6 cellular contexts compared by ENCODE assay signal in genomic region chr2:159745237-159745636, GRCh38. TPM values are rescaled to one million over a fixed set of nuclear protein-coding genes. Genes with fewer than 3 reads are reported as not detected.
DNase-seq lines count a peak whose midpoint lies in the region; ATAC-seq, FAIRE-seq and TF ChIP-seq lines count a peak whose summit lies in the region.
"Not testable (repeated sequence)": the region's sequence is repeated elsewhere in the genome, so short reads cannot be mapped to it uniquely, and the experiment has no call there.

No MANE protein-coding gene starts in this region.

- TF ChIP-seq CTCF in endothelial cell of umbilical vein (IDR thresholded peaks at IDR 0.05; ENCODE audit: extremely low read depth in 1 of 2, insufficient read depth in 1 of 2, low read depth in 1 of 2, low read length in 2 of 2); heart right ventricle (IDR thresholded peaks at IDR 0.05); natural killer cell (IDR thresholded peaks at IDR 0.05); osteocyte (IDR thresholded peaks at IDR 0.05): not testable (repeated sequence)

- FAIRE-seq in endothelial cell of umbilical vein (lab: Jason Lieb, UNC): not testable (repeated sequence)

- not testable (repeated sequence) for H3K27ac ChIP-seq in endothelial cell of umbilical vein (ENCODE audit: insufficient read depth, low read depth, low read length)
- H3K27ac ChIP-seq in heart right ventricle (peak overlapping the region in 7 of 10 donors; percentile 36 to 69 (median 64)), right cardiac atrium (ENCODE audit: low read length) (peak overlapping the region; percentile 58)

- not testable (repeated sequence) for H3K9me3 Mint-ChIP-seq in activated naive CD8-positive, alpha-beta T cell treated with anti-CD3 and anti-CD28 coated beads for 36 hours; natural killer cell; osteocyte (ENCODE audit: unreplicated experiment)

- not testable (repeated sequence) for BruUV-seq in endothelial cell of umbilical vein (replicated peaks; lab: Mats Ljungman, UMichigan)

- CTCF ChIA-PET in endothelial cell of umbilical vein (lab: Charles Lee): not testable (repeated sequence)

- peaks cover 82% of the 10 kb centered on the region for H3K79me2 ChIP-seq in endothelial cell of umbilical vein (ENCODE audit: control insufficient read depth, insufficient read depth, low read length)

- WGBS in heart right ventricle, 2 donors: 87 to 93% methylated on average over 11 of the region's 11 CpGs
- WGBS in right cardiac atrium: 82% methylated on average over 11 of the region's 11 CpGs

- not testable (repeated sequence) for DNase-seq in activated naive CD8-positive, alpha-beta T cell treated with anti-CD3 and anti-CD28 coated beads for 36 hours; endothelial cell of umbilical vein (ENCODE audit: low read depth, low spot score); heart right ventricle; natural killer cell; osteocyte (ENCODE audit: extremely low spot score, unreplicated experiment)
- DNase-seq in right cardiac atrium: peak in 1 of 3 donors; percentile 35

- POLR2A ChIA-PET in endothelial cell of umbilical vein (lab: Charles Lee): not testable (repeated sequence)

- H3K9me1 ChIP-seq in endothelial cell of umbilical vein (replicated peaks; ENCODE audit: control insufficient read depth, extremely low read depth, insufficient read depth, low read length): not testable (repeated sequence)

- H2AFZ ChIP-seq in endothelial cell of umbilical vein (ENCODE audit: low read depth, low read length): not testable (repeated sequence)

- dilution Hi-C loops in endothelial cell of umbilical vein (cut with MboI; ENCODE audit: extremely low pct_ligation_motif_present, low sequenced_read_pairs): not testable (repeated sequence)

- H3K9me3 ChIP-seq in endothelial cell of umbilical vein (replicated peaks; ENCODE audit: control insufficient read depth, insufficient read depth, low read length); heart right ventricle; right cardiac atrium (ENCODE audit: control insufficient read depth, low read length): not testable (repeated sequence)

- not testable (repeated sequence) for H3K27me3 Mint-ChIP-seq in activated naive CD8-positive, alpha-beta T cell treated with anti-CD3 and anti-CD28 coated beads for 36 hours; natural killer cell (ENCODE audit: low read depth in 2 of 2); osteocyte (ENCODE audit: unreplicated experiment)

- peak overlapping the region; percentile 25 for H3K27ac Mint-ChIP-seq in activated naive CD8-positive, alpha-beta T cell treated with anti-CD3 and anti-CD28 coated beads for 36 hours
- H3K27ac Mint-ChIP-seq in natural killer cell: peak overlapping the region; percentile 18 to 52
- H3K27ac Mint-ChIP-seq in osteocyte (ENCODE audit: unreplicated experiment): peak overlapping the region; percentile 53

- not testable (repeated sequence) for H3K27me3 ChIP-seq in endothelial cell of umbilical vein (ENCODE audit: control insufficient read depth in 2 of 2, insufficient read depth in 2 of 2, low read length in 2 of 2); heart right ventricle; right cardiac atrium (ENCODE audit: control insufficient read depth, insufficient read depth)

- not testable (repeated sequence) for H4K20me1 ChIP-seq in endothelial cell of umbilical vein (replicated peaks; ENCODE audit: control insufficient read depth, extremely low read depth, insufficient read depth, low read length)

- TF ChIP-seq POLR2A in endothelial cell of umbilical vein (IDR thresholded peaks at IDR 0.05; ENCODE audit: low read depth, low read length): not testable (repeated sequence)

- peaks cover 17 to 41% of the 10 kb centered on the region in 2 experiments for H3K36me3 ChIP-seq in endothelial cell of umbilical vein (ENCODE audit: control insufficient read depth in 2 of 2, extremely low read depth in 1 of 2, insufficient read depth in 2 of 2, low read length in 2 of 2)
- peaks cover 0 to 95% (median 32%) of the 10 kb centered on the region in 9 donors for H3K36me3 ChIP-seq in heart right ventricle

- not testable (repeated sequence) for ATAC-seq in heart right ventricle, right cardiac atrium, natural killer cell

- H3K4me1 ChIP-seq in endothelial cell of umbilical vein (ENCODE audit: control insufficient read depth, extremely low read depth, insufficient read depth, low read length) (peaks cover 19% of the 10 kb centered on the region), heart right ventricle (peaks cover 0 to 27% (median 8%) of the 10 kb centered on the region in 9 donors)
- not testable (repeated sequence) for H3K4me1 ChIP-seq in right cardiac atrium (ENCODE audit: control insufficient read depth, insufficient read depth, low read length)

- peaks cover 44% of the 10 kb centered on the region for H3K36me3 Mint-ChIP-seq in activated naive CD8-positive, alpha-beta T cell treated with anti-CD3 and anti-CD28 coated beads for 36 hours
- H3K36me3 Mint-ChIP-seq in natural killer cell: peaks cover 22% of the 10 kb centered on the region
- H3K36me3 Mint-ChIP-seq in osteocyte (ENCODE audit: unreplicated experiment): peaks cover 46% of the 10 kb centered on the region

- H3K9ac ChIP-seq in endothelial cell of umbilical vein (replicated peaks; ENCODE audit: extremely low read depth, insufficient read depth, low read length): not testable (repeated sequence)

- not testable (repeated sequence) for H3K4me3 ChIP-seq in endothelial cell of umbilical vein (replicated peaks in 1 of 3; ENCODE audit: insufficient read depth in 1 of 3, low read depth in 1 of 3, low read length in 3 of 3); heart right ventricle; right cardiac atrium (ENCODE audit: low read length)

- intact Hi-C loops in endothelial cell of umbilical vein (cut with micrococcal nuclease); heart right ventricle (cut with DNase I); right cardiac atrium (cut with DNase I); natural killer cell (cut with micrococcal nuclease): not testable (repeated sequence)

- peak overlapping the region; percentile 9 for H3K4me2 ChIP-seq in endothelial cell of umbilical vein (ENCODE audit: insufficient read depth, low read length)

- not testable (repeated sequence) for H3K4me3 Mint-ChIP-seq in activated naive CD8-positive, alpha-beta T cell treated with anti-CD3 and anti-CD28 coated beads for 36 hours; natural killer cell; osteocyte (ENCODE audit: unreplicated experiment)

- H3K4me1 Mint-ChIP-seq in activated naive CD8-positive, alpha-beta T cell treated with anti-CD3 and anti-CD28 coated beads for 36 hours: not testable (repeated sequence)
- peaks cover 25 to 29% of the 10 kb centered on the region in 2 donors for H3K4me1 Mint-ChIP-seq in natural killer cell
- H3K4me1 Mint-ChIP-seq in osteocyte (ENCODE audit: unreplicated experiment): peaks cover 25% of the 10 kb centered on the region

RNA-seq across cellular contexts. Expression of gene MARCHF7, which starts 32.9 kb away (rescaled TPM):
- 10 to 100 TPM; 85.4 to 86.8 TPM for total RNA-seq in activated naive CD8-positive, alpha-beta T cell treated with anti-CD3 and anti-CD28 coated beads for 36 hours
- total RNA-seq in endothelial cell of umbilical vein (82.0 and 93.9 TPM in 2 replicates), heart right ventricle (100 to 1,000 TPM in 2 of 10 donors, 10 to 100 TPM in 8; 81.6 to 101 (median 88.2) TPM), right cardiac atrium (10 to 100 TPM; 70.0 to 85.4 (median 74.9) TPM), natural killer cell (10 to 100 TPM; 60.5 to 96.5 (median 66.8) TPM), osteocyte (89.5 and 92.8 TPM in 2 replicates)
- polyA plus RNA-seq in endothelial cell of umbilical vein (15.3 and 21.2 TPM in 2 replicates), heart right ventricle (10 to 100 TPM; 20.3 to 27.6 TPM), right cardiac atrium (33.6 TPM)
- 30.6 and 34.0 TPM in 2 replicates for polyA plus RNA-seq in endothelial cell of umbilical vein (2011; cell fraction: cytosol; rRNA removed)
- 58.5 and 66.8 TPM in 2 replicates for polyA plus RNA-seq in endothelial cell of umbilical vein (2011; cell fraction: nucleus; rRNA removed)
- polyA plus RNA-seq in endothelial cell of umbilical vein (2012): 85.2 and 99.4 TPM in 2 replicates
- 40.9 and 45.4 TPM in 2 replicates for polyA minus RNA-seq in endothelial cell of umbilical vein
- 16.8 TPM for polyA minus RNA-seq in endothelial cell of umbilical vein (2011; cell fraction: cytosol; rRNA and poly(A)+ RNA removed)
- 71.7 and 109 TPM in 2 replicates for polyA minus RNA-seq in endothelial cell of umbilical vein (2011; cell fraction: nucleus; rRNA and poly(A)+ RNA removed)

RNA-seq across cellular contexts. Expression of gene CD302, which starts 52.8 kb away (rescaled TPM):
- total RNA-seq in activated naive CD8-positive, alpha-beta T cell treated with anti-CD3 and anti-CD28 coated beads for 36 hours: under 1 TPM; 0.37 to 0.56 TPM
- total RNA-seq in endothelial cell of umbilical vein: 10.6 and 11.5 TPM in 2 replicates
- polyA plus RNA-seq in endothelial cell of umbilical vein: 9.0 and 10.4 TPM in 2 replicates
- polyA plus RNA-seq in endothelial cell of umbilical vein (2011; cell fraction: cytosol; rRNA removed): 10.9 and 11.3 TPM in 2 replicates
- 4.8 and 6.1 TPM in 2 replicates for polyA plus RNA-seq in endothelial cell of umbilical vein (2011; cell fraction: nucleus; rRNA removed)
- polyA plus RNA-seq in endothelial cell of umbilical vein (2012): 8.6 and 11.0 TPM in 2 replicates
- polyA minus RNA-seq in endothelial cell of umbilical vein: 6.7 and 7.2 TPM in 2 replicates
- not detected for polyA minus RNA-seq in endothelial cell of umbilical vein (2011; cell fraction: cytosol; rRNA and poly(A)+ RNA removed)
- polyA minus RNA-seq in endothelial cell of umbilical vein (2011; cell fraction: nucleus; rRNA and poly(A)+ RNA removed): 3.8 and 4.6 TPM in 2 replicates
- 10 to 100 TPM in 6 of 10 donors, 1 to 10 TPM in 4; 8.2 to 25.2 (median 12.9) TPM for total RNA-seq in heart right ventricle
- polyA plus RNA-seq in heart right ventricle: 10 to 100 TPM in 1 of 2 donors, 1 to 10 TPM in 1; 5.8 to 14.0 TPM
- total RNA-seq in right cardiac atrium: 10 to 100 TPM; 26.4 to 33.7 (median 30.1) TPM
- polyA plus RNA-seq in right cardiac atrium: 23.8 TPM
- 1 to 10 TPM; 2.0 to 5.2 (median 5.1) TPM for total RNA-seq in natural killer cell
- 18.4 and 19.3 TPM in 2 replicates for total RNA-seq in osteocyte
